ENCODE assay signal across 25 cellular contexts in genomic region chr9:71981944-71982343, GRCh38.
DNase-seq lines count a peak whose midpoint lies in the region; ATAC-seq, FAIRE-seq and TF ChIP-seq lines count a peak whose summit lies in the region.
"Had no signal": no experiment of that assay in that cellular context is flagged by ENCODE, and none has a peak within 500 bp of the region (broad histone marks: within the 10 kb centered on the region; RNA-seq: fewer than 3 reads in every experiment).

No MANE protein-coding gene starts in this region.

- BruUV-seq in HepG2 (replicated peaks; lab: Mats Ljungman, UMichigan): no TSS peak
- BruUV-seq in OCI-LY7 (replicated peaks; lab: Mats Ljungman, UMichigan): no TSS peak

- no peaks in the 10 kb centered on the region for H3K9me3 ChIP-seq in HepG2 (ENCODE audit: low read length)
- H3K9me3 ChIP-seq in right lobe of liver: no peaks in the 10 kb centered on the region
- no peaks in the 10 kb centered on the region for H3K9me3 ChIP-seq in HEK293 (ENCODE audit: control insufficient read depth, insufficient read depth, low read depth, low read length)
- H3K9me3 ChIP-seq in OCI-LY7 (ENCODE audit: low read length): no peaks in the 10 kb centered on the region
- H3K9me3 ChIP-seq: BE2C, BLaER1 had no signal

- POLR2A ChIA-PET in HepG2 (lab: Yijun Ruan, JAX) (no interaction called here), HEK293 (lab: Yijun Ruan, JAX) (no interaction called here), OCI-LY7 (lab: Charles Lee) (no interaction called here)

- H3K27me3 ChIP-seq in HepG2 (ENCODE audit: control insufficient read depth in 1 of 2, insufficient read depth in 2 of 2, low read length in 2 of 2) (no peaks in the 10 kb centered on the region), right lobe of liver (no peaks in the 10 kb centered on the region)
- H3K27me3 ChIP-seq: BE2C, BLaER1 had no signal

- H2AFZ ChIP-seq in HepG2 (ENCODE audit: low read length) (no peak overlapping the region), OCI-LY7 (ENCODE audit: low read length) (no peak overlapping the region)

- H3K9ac ChIP-seq in HepG2 (ENCODE audit: insufficient read depth, low read depth, low read length): no peak overlapping the region
- H3K9ac ChIP-seq: BLaER1 had no signal

- TF ChIP-seq CTCF in HepG2 (CRISPR knock-in tag; IDR thresholded peaks at IDR 0.05) (no peak), right lobe of liver (IDR thresholded peaks at IDR 0.05) (no peak), HEK293 (tag by site-specific recombination; IDR thresholded peaks at IDR 0.05) (no peak), OCI-LY7 (conservative IDR thresholded peaks at IDR 0.05; ENCODE audit: low read length) (no peak)

- no peak overlapping the region for H3K27ac ChIP-seq in HepG2 (ENCODE audit: extremely low read length, insufficient read depth, low read length)
- no peak overlapping the region for H3K27ac ChIP-seq in right lobe of liver
- no peak overlapping the region for H3K27ac ChIP-seq in HEK293 (ENCODE audit: extremely low read depth, low read depth, low read length)
- H3K27ac ChIP-seq in OCI-LY7 (ENCODE audit: low read depth, low read length, poor library complexity, severe bottlenecking): no peak overlapping the region
- H3K27ac ChIP-seq: BLaER1 had no signal

- no peak for TF ChIP-seq EP300 in HepG2 (IDR thresholded peaks at IDR 0.05; ENCODE audit: low read depth in 2 of 2, low read length in 2 of 2)
- TF ChIP-seq EP300 in HepG2 (CRISPR knock-in tag; IDR thresholded peaks at IDR 0.05; ENCODE audit: borderline replicate concordance): no peak

- H3K4me1 ChIP-seq in HepG2 (ENCODE audit: insufficient read depth, low read length) (no peaks in the 10 kb centered on the region), right lobe of liver (no peaks in the 10 kb centered on the region), HEK293 (ENCODE audit: control insufficient read depth, insufficient read depth, low read length) (peaks cover 11% of the 10 kb centered on the region), OCI-LY7 (ENCODE audit: insufficient read depth, low read length, poor library complexity, severe bottlenecking) (no peaks in the 10 kb centered on the region)

- H3K79me2 ChIP-seq in HepG2 (ENCODE audit: insufficient read depth, low read length) (no peaks in the 10 kb centered on the region), OCI-LY7 (ENCODE audit: insufficient read depth, low read depth, low read length) (no peaks in the 10 kb centered on the region)

- no peak for FAIRE-seq in HepG2 (lab: Jason Lieb, UNC)
- FAIRE-seq: A204.1, GM12878, GM12892, GM18507 had no signal

- H3K36me3 ChIP-seq in HepG2 (replicated peaks in 1 of 2; ENCODE audit: control insufficient read depth in 1 of 2, insufficient read depth in 2 of 2, low read length in 2 of 2): no peaks in the 10 kb centered on the region; a peak in 1 of 5 replicates
- H3K36me3 ChIP-seq in right lobe of liver: no peaks in the 10 kb centered on the region
- no peaks in the 10 kb centered on the region for H3K36me3 ChIP-seq in HEK293 (ENCODE audit: control insufficient read depth in 2 of 2, insufficient read depth in 1 of 2, low read length in 2 of 2)
- H3K36me3 ChIP-seq in OCI-LY7 (ENCODE audit: insufficient read depth, low read length): no peaks in the 10 kb centered on the region
- H3K36me3 ChIP-seq: BE2C had no signal

- DNase-seq in HepG2 (ENCODE audit: low spot score) (no peak), right lobe of liver (no peak), OCI-LY7 (ENCODE audit: low spot score) (no peak)
- DNase-seq: 8988T; ACHN; BE2C; C1 segment of cervical spinal cord; CD4-positive, alpha-beta memory T cell; CD4-positive, CD25-positive, alpha-beta regulatory T cell; CD8-positive, alpha-beta memory T cell; COR-L47; DMS 273 treated with DMSO at 0.1 percent for 48 hours; DMS153; DMS53; DMS79; DND-41; EL; GDM1 had no signal

- 79% methylated on average over 2 of the region's 2 CpGs for WGBS in HepG2 (ENCODE audit: low lambda C conversion rate)
- WGBS in right lobe of liver (ENCODE audit: insufficient coverage, low coverage, low lambda C conversion rate, missing lambda C conversion rate): 69% methylated on average over 2 of the region's 2 CpGs

- no peaks in the 10 kb centered on the region; the same call in 1 of the 2 replicates for H4K20me1 ChIP-seq in HepG2 (ENCODE audit: insufficient read depth, low read length)
- no peaks in the 10 kb centered on the region for H4K20me1 ChIP-seq in OCI-LY7 (ENCODE audit: insufficient read depth, low read length)
- H4K20me1 ChIP-seq: BLaER1 had no signal

- in situ Hi-C loops in HepG2 (cut with HindIII; ENCODE audit: extremely low pct_ligation_motif_present, low pct_unique_long_range_greater_than_20kb): no loop called here

- CTCF ChIA-PET in HepG2 (lab: Yijun Ruan, JAX; ENCODE audit: low intra/inter-chr PET ratio, low total read pairs): no interaction called here
- CTCF ChIA-PET in HEK293 (lab: Yijun Ruan, JAX): interaction anchor here (0.6 to 2.0 kb wide), 5 partner anchors 43 to 552 kb away, joined by 3 to 8 read pairs (median 4); no protein-coding TSS in a partner anchor
- CTCF ChIA-PET in OCI-LY7 (lab: Charles Lee; ENCODE audit: unreplicated experiment): no interaction called here

- no peak overlapping the region for H3K4me3 ChIP-seq in HepG2 (replicated peaks in 1 of 3; ENCODE audit: insufficient read depth in 1 of 3, low read depth in 2 of 3, low read length in 3 of 3)
- no peak overlapping the region for H3K4me3 ChIP-seq in right lobe of liver
- no peak overlapping the region for H3K4me3 ChIP-seq in HEK293 (ENCODE audit: low read depth, low read length)
- H3K4me3 ChIP-seq in OCI-LY7 (ENCODE audit: low read depth, low read length, poor library complexity, severe bottlenecking): no peak overlapping the region
- H3K4me3 ChIP-seq: BLaER1, GM12878 had no signal

- no peaks in the 10 kb centered on the region for H3K9me2 ChIP-seq in OCI-LY7 (ENCODE audit: insufficient read depth, low read length)

- no peak overlapping the region for H3K4me2 ChIP-seq in HepG2 (ENCODE audit: low read depth, low read length)
- H3K4me2 ChIP-seq in OCI-LY7 (ENCODE audit: low read length): no peak overlapping the region

- no peak for TF ChIP-seq RAD21 in HepG2 (CRISPR knock-in tag; IDR thresholded peaks at IDR 0.05)

- TF ChIP-seq POLR2A in HepG2 (IDR thresholded peaks at IDR 0.05; ENCODE audit: insufficient read depth in 1 of 2, low read depth in 2 of 2, low read length in 2 of 2) (no peak), right lobe of liver (IDR thresholded peaks at IDR 0.05) (no peak)

- no peak for ATAC-seq in HepG2
- ATAC-seq in right lobe of liver: no peak
- ATAC-seq in GM19395 (IDR thresholded peaks at IDR 0.05; ENCODE audit: unreplicated experiment): no peak
- ATAC-seq: GM12878 had no signal

- intact Hi-C loops in HepG2 (cut with micrococcal nuclease; ENCODE audit: unreplicated experiment) (no loop called here), right lobe of liver (cut with DNase I) (no loop called here), OCI-LY7 (cut with micrococcal nuclease; ENCODE audit: unreplicated experiment) (no loop called here)

TF ChIP-seq in HepG2, 621 proteins besides CTCF, POLR2A, EP300 and RAD21 (continues in another document):
- TF ChIP-seq, protein P1, sequence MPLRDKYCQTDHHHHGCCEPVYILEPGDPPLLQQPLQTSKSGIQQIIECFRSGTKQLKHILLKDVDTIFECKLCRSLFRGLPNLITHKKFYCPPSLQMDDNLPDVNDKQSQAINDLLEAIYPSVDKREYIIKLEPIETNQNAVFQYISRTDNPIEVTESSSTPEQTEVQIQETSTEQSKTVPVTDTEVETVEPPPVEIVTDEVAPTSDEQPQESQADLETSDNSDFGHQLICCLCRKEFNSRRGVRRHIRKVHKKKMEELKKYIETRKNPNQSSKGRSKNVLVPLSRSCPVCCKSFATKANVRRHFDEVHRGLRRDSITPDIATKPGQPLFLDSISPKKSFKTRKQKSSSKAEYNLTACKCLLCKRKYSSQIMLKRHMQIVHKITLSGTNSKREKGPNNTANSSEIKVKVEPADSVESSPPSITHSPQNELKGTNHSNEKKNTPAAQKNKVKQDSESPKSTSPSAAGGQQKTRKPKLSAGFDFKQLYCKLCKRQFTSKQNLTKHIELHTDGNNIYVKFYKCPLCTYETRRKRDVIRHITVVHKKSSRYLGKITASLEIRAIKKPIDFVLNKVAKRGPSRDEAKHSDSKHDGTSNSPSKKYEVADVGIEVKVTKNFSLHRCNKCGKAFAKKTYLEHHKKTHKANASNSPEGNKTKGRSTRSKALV (CRISPR knock-in tag; IDR thresholded peaks at IDR 0.05): no peak

TF ChIP-seq in HEK293, 187 proteins besides CTCF, POLR2A, EP300 and RAD21:
- TF ChIP-seq ZNF585B (tag by site-specific recombination; IDR thresholded peaks at IDR 0.05) (no peak), ZNF398 (tag by site-specific recombination; IDR thresholded peaks at IDR 0.05) (no peak), ZNF221 (tag by site-specific recombination; IDR thresholded peaks at IDR 0.05; ENCODE audit: borderline replicate concordance) (no peak), ATF2 (tag by site-specific recombination; IDR thresholded peaks at IDR 0.05; ENCODE audit: low read depth) (peak; percentile 69; the same call in 1 of the 2 replicates), ZNF830 (tag by site-specific recombination; IDR thresholded peaks at IDR 0.05; ENCODE audit: low read depth) (no peak)
TF ChIP-seq in HEK293: peak in this region for 1.

Comparison
In these comparisons a context has a peak if more than half of its experiments do, and no peak if none do; other contexts are left out.
1. Of the 63 proteins assayed by ChIP-seq in both HepG2 and HEK293: peak only in HepG2: none; only in HEK293: ATF2; in both: none; in neither: 62.